Comparison of ENCODE assay signal across 8 cellular contexts in the genomic region with DNA sequence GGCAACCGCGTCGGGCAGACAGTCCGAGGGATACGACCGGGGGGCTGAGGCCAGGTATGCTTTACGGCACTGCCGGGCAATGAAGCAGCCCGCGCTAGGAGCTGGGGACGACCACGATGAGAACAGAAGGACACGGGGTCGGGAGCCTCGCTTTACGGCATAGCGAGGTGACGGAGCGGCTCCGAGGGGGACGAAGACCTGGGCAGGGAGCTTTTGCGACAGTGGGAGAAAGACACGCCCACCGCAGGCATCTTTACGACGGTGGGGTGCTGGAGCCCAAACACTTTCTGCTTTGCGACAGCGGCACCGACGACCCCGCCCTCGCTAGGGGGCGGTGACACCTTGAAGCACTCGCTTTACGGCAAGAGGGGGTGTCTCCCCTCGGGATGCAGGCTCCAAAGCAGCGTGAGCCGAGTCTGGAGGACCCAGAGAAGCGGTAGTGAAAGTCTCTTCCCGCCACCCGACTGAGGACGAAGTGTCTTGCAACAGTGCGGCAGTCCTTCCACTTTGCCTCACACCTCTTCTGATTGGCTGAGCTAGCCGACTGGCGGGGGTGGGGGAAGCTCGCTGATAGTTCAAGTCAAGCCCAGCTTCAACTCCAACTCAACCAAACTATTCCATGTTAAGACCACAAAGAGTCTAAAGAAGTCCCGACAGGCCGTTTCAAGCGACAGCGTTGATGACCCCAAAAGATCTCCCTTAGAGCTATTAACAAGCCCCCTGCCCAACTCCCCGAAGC. TPM values are rescaled to one million over a fixed set of nuclear protein-coding genes. Genes with fewer than 3 reads are reported as not detected.
DNase-seq lines count a peak whose midpoint lies in the region; ATAC-seq and TF ChIP-seq lines count a peak whose summit lies in the region.

No MANE protein-coding gene starts in this region.

- H3K36me3 ChIP-seq in heart right ventricle, result peaks cover 0 to 22% (median 5%) of the 10 kb centered on the region in 9 donors
- H3K36me3 ChIP-seq in upper lobe of left lung, result peaks cover 0 to 31% (median 16%) of the 10 kb centered on the region in 4 donors

- DNase-seq in GM13976 (ENCODE audit: low spot score), result peak; percentile 96
- peak; percentile 94 for DNase-seq in NCI-H146 treated with DMSO at 0.1 percent for 48 hours (lab: John Stamatoyannopoulos, UW; ENCODE audit: unreplicated experiment)
- DNase-seq in T-helper 1 cell, result peak; percentile 92 to 99 (median 95)
- peak; percentile 98 for DNase-seq in amniotic stem cell (lab: John Stamatoyannopoulos, UW)
- DNase-seq in heart right ventricle, result peak; percentile 98
- DNase-seq in posterior cingulate gyrus, result peak; percentile 94 to 99 (median 97)
- DNase-seq in upper lobe of left lung, result peak; percentile 98 to 99

- H3K4me1 ChIP-seq in heart right ventricle (peaks cover 0 to 27% (median 20%) of the 10 kb centered on the region in 9 donors), upper lobe of left lung (peaks cover 13 to 26% (median 15%) of the 10 kb centered on the region in 4 donors)

- intact Hi-C loops in heart right ventricle (cut with DNase I), result loop anchor here in 2 of 10 donors (1.0 kb wide), 2 partner anchors 22 to 48 kb away; a partner anchor contains a TSS
- intact Hi-C loops in posterior cingulate gyrus (cut with DNase I), result loop anchor here (1.0 to 2.0 kb wide), 2 partner anchors 14 to 23 kb away; a partner anchor contains a TSS

- no peaks in the 10 kb centered on the region for H3K9me3 ChIP-seq in heart right ventricle
- no peaks in the 10 kb centered on the region for H3K9me3 ChIP-seq in upper lobe of left lung

- WGBS in heart right ventricle, 2 donors, result 1% methylated on average over 51 of the region's 51 CpGs
- 0% methylated on average over 35 to 49 of the region's 51 CpGs for WGBS in upper lobe of left lung, 2 donors

- peak; percentile 59 for ATAC-seq in HG02852 (IDR thresholded peaks at IDR 0.05; ENCODE audit: unreplicated experiment)
- peak; percentile 84 to 94 (median 91) for ATAC-seq in heart right ventricle
- ATAC-seq in upper lobe of left lung (ENCODE audit: low FRiP score in 2 of 2), result peak; percentile 95 to 97

- peak overlapping the region; percentile 55 to 96 (median 89) for H3K27ac ChIP-seq in heart right ventricle
- H3K27ac ChIP-seq in upper lobe of left lung, result peak overlapping the region; percentile 80 to 94 (median 92)

- peak in 3 of 4 donors; percentile 29 to 84 (median 62) for TF ChIP-seq POLR2A in upper lobe of left lung (IDR thresholded peaks at IDR 0.05)

- TF ChIP-seq CTCF in GM13976 (IDR thresholded peaks at IDR 0.05; ENCODE audit: borderline replicate concordance, control extremely low read depth, extremely low read depth, insufficient read depth, missing control alignments) (no peak), heart right ventricle (IDR thresholded peaks at IDR 0.05) (peak in 3 of 9 donors; percentile 20 to 28 (median 24)), upper lobe of left lung (IDR thresholded peaks at IDR 0.05) (peak in 2 of 6 experiments; percentile 9 to 27)

- TF ChIP-seq EP300 in upper lobe of left lung (IDR thresholded peaks at IDR 0.05), result peak in 1 of 4 donors; percentile 48

- H3K27me3 ChIP-seq in heart right ventricle (peaks cover 0 to 9% (median 2%) of the 10 kb centered on the region in 7 donors), upper lobe of left lung (no peaks in the 10 kb centered on the region)

- in situ Hi-C loops in GM13976 (cut with MboI; ENCODE audit: low sequenced_read_pairs, unreplicated experiment), result no loop called here

- H3K4me3 ChIP-seq in heart right ventricle, result peak overlapping the region; percentile 70 to 94 (median 85)
- peak overlapping the region; percentile 74 to 95 (median 84) for H3K4me3 ChIP-seq in upper lobe of left lung

RNA-seq across cellular contexts. Expression of a gene that starts 0.4 kb away (rescaled TPM):
- 10 to 100 TPM; 21.7 to 45.9 (median 28.7) TPM for total RNA-seq in heart right ventricle
- 10 to 100 TPM; 22.4 to 55.5 TPM for polyA plus RNA-seq in heart right ventricle
- total RNA-seq in upper lobe of left lung, result 10 to 100 TPM; 14.2 to 77.5 (median 37.5) TPM

RNA-seq across cellular contexts. Expression of a gene that starts 6.8 kb away (rescaled TPM):
- 10 to 100 TPM in 7 of 10 donors, 1 to 10 TPM in 3; 7.4 to 23.4 (median 16.7) TPM for total RNA-seq in heart right ventricle
- polyA plus RNA-seq in heart right ventricle, result 1 to 10 TPM; 2.4 to 9.7 TPM
- total RNA-seq in upper lobe of left lung, result 100 to 1,000 TPM in 1 of 6 donors, 10 to 100 TPM in 4, 1 to 10 TPM in 1; 8.5 to 114 (median 22.8) TPM

RNA-seq across cellular contexts. Expression of a gene that starts 14.4 kb away (rescaled TPM):
- 10 to 100 TPM; 49.1 to 81.1 (median 57.4) TPM for total RNA-seq in heart right ventricle
- polyA plus RNA-seq in heart right ventricle, result 100 to 1,000 TPM; 103 to 105 TPM
- total RNA-seq in upper lobe of left lung, result 100 to 1,000 TPM in 2 of 6 donors, 10 to 100 TPM in 4; 55.2 to 109 (median 95.7) TPM

RNA-seq across cellular contexts. Expression of a gene that starts 22.1 kb away (rescaled TPM):
- 100 to 1,000 TPM; 197 to 444 (median 248) TPM for total RNA-seq in heart right ventricle
- 100 to 1,000 TPM; 457 to 716 TPM for polyA plus RNA-seq in heart right ventricle
- total RNA-seq in upper lobe of left lung, result 100 to 1,000 TPM in 5 of 6 donors, 10 to 100 TPM in 1; 84.9 to 303 (median 207) TPM

RNA-seq across cellular contexts. Expression of a gene that starts 22.4 kb away (rescaled TPM):
- 1 to 10 TPM; 4.3 to 8.5 (median 5.3) TPM for total RNA-seq in heart right ventricle
- polyA plus RNA-seq in heart right ventricle, result 1 to 10 TPM; 4.5 to 6.6 TPM
- 10 to 100 TPM in 3 of 6 donors, 1 to 10 TPM in 3; 5.2 to 13.8 (median 10.5) TPM for total RNA-seq in upper lobe of left lung

Comparison
In these comparisons a context has a peak if more than half of its experiments do, and no peak if none do; other contexts are left out.
1. Peak in every context shown above with its lines: DNase-seq, ATAC-seq, H3K4me3 ChIP-seq and H3K27ac ChIP-seq.